In the genomic region with DNA sequence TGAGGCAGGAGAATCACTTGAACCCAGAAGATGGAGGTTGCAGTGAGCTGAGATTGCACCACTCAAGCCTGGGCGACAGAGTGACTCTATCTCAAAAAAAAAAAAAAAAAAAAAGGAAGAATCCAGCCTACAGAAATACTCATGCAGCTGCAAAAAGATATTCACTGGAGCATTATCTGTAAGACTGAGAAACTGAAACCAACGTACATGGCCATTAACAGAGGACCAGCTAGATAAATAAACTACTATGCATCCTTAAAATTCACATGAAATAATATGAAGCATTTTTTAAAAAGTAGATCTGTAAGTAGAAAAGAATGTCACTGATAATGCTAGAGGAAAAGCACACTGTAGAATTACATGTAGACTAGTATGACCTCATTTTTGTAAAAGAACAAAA, we compare ENCODE assay signal across 16 cellular contexts. TPM values are rescaled to one million over a fixed set of nuclear protein-coding genes. Genes with fewer than 3 reads are reported as not detected.
DNase-seq lines count a peak whose midpoint lies in the region; ATAC-seq, FAIRE-seq and TF ChIP-seq lines count a peak whose summit lies in the region.
"Had no signal": no experiment of that assay in that cellular context is flagged by ENCODE, and none has a peak within 500 bp of the region (broad histone marks: within the 10 kb centered on the region; RNA-seq: fewer than 3 reads in every experiment).

No MANE protein-coding gene starts in this region.

- no peaks in the 10 kb centered on the region for H3K9me3 ChIP-seq in GM12878 (replicated peaks; ENCODE audit: control insufficient read depth, insufficient read depth, low read length)
- H3K9me3 ChIP-seq in spleen = no peaks in the 10 kb centered on the region

- 0% methylated on average over 1 of the region's 2 CpGs for WGBS in GM12878 (ENCODE audit: insufficient coverage, insufficient replicate concordance, low lambda C conversion rate, missing lambda C conversion rate)
- WGBS in spleen, 5 donors = 24 to 46% (median 35%) methylated on average over 2 of the region's 2 CpGs

- H3K4me1 ChIP-seq in GM12878 (ENCODE audit: control insufficient read depth, insufficient read depth, low read length) (peaks cover 29% of the 10 kb centered on the region), spleen (peaks cover 13 to 98% (median 72%) of the 10 kb centered on the region in 6 donors)

- H3K4me2 ChIP-seq in GM12878 (ENCODE audit: control insufficient read depth, insufficient read depth) = peak overlapping the region; percentile 78

- SMC1A ChIA-PET in GM12878 (lab: Charles Lee; ENCODE audit: uncharacterized antibody, unreplicated experiment) = interaction anchor here (0.6 to 16.0 kb wide), 18 partner anchors 8 to 254 kb away, joined by 3 to 395 read pairs (median 4); a partner anchor contains a TSS

- no peak overlapping the region; the same call in 1 of the 2 replicates for H2AFZ ChIP-seq in GM12878 (ENCODE audit: control insufficient read depth, low read depth, low read length)

- H3K36me3 ChIP-seq in GM12878 (ENCODE audit: control insufficient read depth in 2 of 2, insufficient read depth in 2 of 2, low read length in 1 of 2) (no peaks in the 10 kb centered on the region), spleen (peaks cover 0 to 37% (median 0%) of the 10 kb centered on the region in 6 donors)

- H3K27ac ChIP-seq in GM12878 (ENCODE audit: control insufficient read depth, insufficient read depth) (peak overlapping the region; percentile 71), spleen (peak overlapping the region in 7 of 8 donors; percentile 41 to 92 (median 69))
- H3K27ac ChIP-seq: C4-2B had no signal

- RAD21 ChIA-PET in GM12878 (lab: Charles Lee; ENCODE audit: unreplicated experiment) = interaction anchor here (0.8 to 14.2 kb wide), 15 partner anchors 8 to 248 kb away, joined by 3 to 219 read pairs (median 5); a partner anchor contains a TSS

- TF ChIP-seq EP300 in GM12878 (IDR thresholded peaks at IDR 0.05; ENCODE audit: borderline replicate concordance in 1 of 2, control insufficient read depth in 1 of 2, low read depth in 2 of 2, low read length in 2 of 2) = no peak

- DNase-seq in MV-4-11 (lab: John Stamatoyannopoulos, UW) = peak; percentile 63
- DNase-seq in GM12878 (ENCODE audit: low read depth, low spot score) = no peak
- DNase-seq in spleen = no peak
- no peak for DNase-seq in effector CD8-positive, alpha-beta T cell (lab: John Stamatoyannopoulos, UW)
- no peak for DNase-seq in DMS 273 (lab: John Stamatoyannopoulos, UW; ENCODE audit: unreplicated experiment)
- DNase-seq: activated CD4-positive, alpha-beta T cell treated with anti-CD3 and anti-CD28 coated beads, Interleukin-2, amount 50 U/mL, for 1 hour; activated T-cell treated with anti-CD3 and anti-CD28 coated beads, Interleukin-2, amount 50 U/mL, for 72 hours; caudate nucleus; DMS79; NCI-H2171 had no signal

- no peaks in the 10 kb centered on the region for H3K27me3 ChIP-seq in GM12878 (replicated peaks in 1 of 2; ENCODE audit: control insufficient read depth in 2 of 2, insufficient read depth in 2 of 2, low read length in 1 of 2)
- no peaks in the 10 kb centered on the region for H3K27me3 ChIP-seq in spleen (replicated peaks in 1 of 7)

- ATAC-seq in GM12878 (peak; percentile 22), HG03432 (IDR thresholded peaks at IDR 0.05; ENCODE audit: unreplicated experiment) (no peak)
- ATAC-seq: activated T-cell treated with anti-CD3 and anti-CD28 coated beads, Interleukin-2, amount 50 U/mL, for 72 hours; Right ventricle myocardium inferior had no signal

- H4K20me1 ChIP-seq in GM12878 (ENCODE audit: control insufficient read depth, insufficient read depth) = no peaks in the 10 kb centered on the region

- CTCF ChIA-PET in GM12878 (lab: Yijun Ruan, JAX) = interaction anchor here (1.0 to 15.1 kb wide), 11 partner anchors 9 to 357 kb away, joined by 3 to 324 read pairs (median 10); no protein-coding TSS in a partner anchor

- intact Hi-C loops in GM12878 (cut with micrococcal nuclease; ENCODE audit: unreplicated experiment) = loop anchor here (1.0 to 2.0 kb wide), 2 partner anchors 11 to 21 kb away; no protein-coding TSS in a partner anchor
- intact Hi-C loops in spleen (cut with DNase I; ENCODE audit: low total_unique reads) = no loop called here

- peaks cover 54% of the 10 kb centered on the region for H3K79me2 ChIP-seq in GM12878 (ENCODE audit: control insufficient read depth, insufficient read depth, low read length)

- no TSS peak for BruUV-seq in GM12878 (replicated peaks; lab: Mats Ljungman, UMichigan)

- no peak for FAIRE-seq in GM12878 (lab: Jason Lieb, UNC)
- FAIRE-seq: frontal cortex, H54, HTR-8/SVneo had no signal

- no peak for TF ChIP-seq POLR2A in GM12878 (IDR thresholded peaks at IDR 0.05; ENCODE audit: low read depth, low read length)
- no peak for TF ChIP-seq POLR2A in spleen (IDR thresholded peaks at IDR 0.05)

- POLR2A ChIA-PET in GM12878 (lab: Charles Lee) = interaction anchor here (0.6 to 17.5 kb wide), 8 partner anchors 8 to 327 kb away, joined by 3 to 245 read pairs (median 6); no protein-coding TSS in a partner anchor

- H3K9ac ChIP-seq in GM12878 (ENCODE audit: control insufficient read depth, insufficient read depth, low read length) = peak overlapping the region; percentile 62

- TF ChIP-seq CTCF in GM12878 (IDR thresholded peaks at IDR 0.05 in 2 of 3, conservative IDR thresholded peaks at IDR 0.05 in 1 of 3; ENCODE audit: control insufficient read depth in 2 of 3, extremely low read depth in 1 of 3, insufficient read depth in 1 of 3, low read depth in 3 of 3, low read length in 3 of 3) (no peak), spleen (IDR thresholded peaks at IDR 0.05 in 8 of 11, conservative IDR thresholded peaks at IDR 0.05 in 3 of 11) (no peak)

- H3K4me3 ChIP-seq in GM12878 (peak overlapping the region; percentile 78), spleen (peak overlapping the region in 5 of 8 donors; percentile 4 to 64 (median 19))

- in situ Hi-C loops in GM12878 (cut with MboI) = no loop called here

- no peak for TF ChIP-seq RAD21 in GM12878 (IDR thresholded peaks at IDR 0.05; ENCODE audit: insufficient read depth, low read depth, low read length)

RNA-seq across cellular contexts. Expression of a gene that starts 3.5 kb away (rescaled TPM):
- total RNA-seq in GM12878 (2013; cell fraction: nucleolus; rRNA removed) = 64.8 and 70.2 TPM in 2 replicates
- total RNA-seq in GM12878 (2014; rRNA removed) (55.6 and 58.5 TPM in 2 replicates), GM12878 (2014; rRNA removed; fragmentation: Illumina TruSeq; extraction: Trizol) (38.5 and 39.7 TPM in 2 replicates), GM12878 (2021) (44.7 and 50.8 TPM in 2 replicates), spleen (100 to 1,000 TPM in 4 of 7 donors, 10 to 100 TPM in 3; 56.4 to 165 (median 112) TPM)
- 31.6 TPM for polyA plus RNA-seq in GM12878 (2011; ENCODE audit: low read depth)
- polyA plus RNA-seq in GM12878 (2011; rRNA removed) (58.6 and 79.2 TPM in 2 replicates), GM12878 (2014; fragmentation: Illumina TruSeq; extraction: Trizol) (64.3 and 65.1 TPM in 2 replicates), GM12878 (2014; fragmentation: Nextera tagmentation; extraction: Ambion mirVana) (10 to 100 TPM; 48.1 to 72.7 TPM), GM12878 (2014; rRNA removed) (53.5 and 60.2 TPM in 2 replicates), GM12878 (2016; fragmentation: Nextera tagmentation; extraction: Ambion mirVana) (10 to 100 TPM; 27.8 to 31.1 TPM), spleen (10 to 100 TPM; 34.2 to 46.5 (median 35.3) TPM)
- polyA plus RNA-seq in GM12878 (2011; cell fraction: cytosol; rRNA removed) = 81.8 and 100 TPM in 2 replicates
- 56.1 and 60.0 TPM in 2 replicates for polyA plus RNA-seq in GM12878 (2011; cell fraction: nucleus; rRNA removed)
- 29.4 and 38.4 TPM in 2 replicates for polyA plus RNA-seq in GM12878 (2012)
- polyA minus RNA-seq in GM12878 (2011; rRNA and poly(A)+ RNA removed) = 85.9 and 88.4 TPM in 2 replicates
- polyA minus RNA-seq in GM12878 (2011; cell fraction: cytosol; rRNA and poly(A)+ RNA removed) = 18.2 and 18.3 TPM in 2 replicates
- polyA minus RNA-seq in GM12878 (2011; cell fraction: nucleus; rRNA and poly(A)+ RNA removed) = 15.2 and 20.2 TPM in 2 replicates

RNA-seq across cellular contexts. Expression of a gene that starts 17.9 kb away (rescaled TPM):
- 21.8 and 22.3 TPM in 2 replicates for total RNA-seq in GM12878 (2013; cell fraction: nucleolus; rRNA removed)
- total RNA-seq in GM12878 (2014; rRNA removed) (102 and 143 TPM in 2 replicates), GM12878 (2014; rRNA removed; fragmentation: Illumina TruSeq; extraction: Trizol) (110 and 135 TPM in 2 replicates), GM12878 (2021) (193 and 208 TPM in 2 replicates), spleen (100 to 1,000 TPM in 1 of 7 donors, 10 to 100 TPM in 6; 55.2 to 111 (median 62.8) TPM)
- polyA plus RNA-seq in GM12878 (2011; ENCODE audit: low read depth) = 136 TPM
- polyA plus RNA-seq in GM12878 (2011; rRNA removed) (62.7 and 86.1 TPM in 2 replicates), GM12878 (2014; fragmentation: Illumina TruSeq; extraction: Trizol) (43.2 and 67.3 TPM in 2 replicates), GM12878 (2014; fragmentation: Nextera tagmentation; extraction: Ambion mirVana) (100 to 1,000 TPM in 1 of 2 experiments, 10 to 100 TPM in 1; 51.7 to 142 TPM), GM12878 (2014; rRNA removed) (172 and 212 TPM in 2 replicates), GM12878 (2016; fragmentation: Nextera tagmentation; extraction: Ambion mirVana) (100 to 1,000 TPM; 530 to 541 TPM), spleen (100 to 1,000 TPM in 2 of 3 donors, 10 to 100 TPM in 1; 88.8 to 138 (median 137) TPM)
- polyA plus RNA-seq in GM12878 (2011; cell fraction: cytosol; rRNA removed) = 51.4 and 58.7 TPM in 2 replicates
- polyA plus RNA-seq in GM12878 (2011; cell fraction: nucleus; rRNA removed) = 32.4 and 47.1 TPM in 2 replicates
- 113 and 144 TPM in 2 replicates for polyA plus RNA-seq in GM12878 (2012)
- polyA minus RNA-seq in GM12878 (2011; rRNA and poly(A)+ RNA removed) = 9.3 and 15.1 TPM in 2 replicates
- polyA minus RNA-seq in GM12878 (2011; cell fraction: cytosol; rRNA and poly(A)+ RNA removed) = 12.3 and 22.1 TPM in 2 replicates
- 7.9 and 18.8 TPM in 2 replicates for polyA minus RNA-seq in GM12878 (2011; cell fraction: nucleus; rRNA and poly(A)+ RNA removed)

RNA-seq across cellular contexts. Expression of a gene that starts 24.6 kb away (rescaled TPM):
- total RNA-seq in GM12878 (2013; cell fraction: nucleolus; rRNA removed) = 3.2 and 5.0 TPM in 2 replicates
- total RNA-seq in GM12878 (2014; rRNA removed) (0.38 and 0.85 TPM in 2 replicates), GM12878 (2014; rRNA removed; fragmentation: Illumina TruSeq; extraction: Trizol) (0.28 and 0.31 TPM in 2 replicates), GM12878 (2021) (1.1 and 1.8 TPM in 2 replicates), spleen (100 to 1,000 TPM in 1 of 7 donors, 10 to 100 TPM in 6; 42.6 to 126 (median 65.2) TPM)
- polyA plus RNA-seq in GM12878 (2011; ENCODE audit: low read depth) = 1.2 TPM
- polyA plus RNA-seq in GM12878 (2011; rRNA removed) (0.65 and 0.91 TPM in 2 replicates), GM12878 (2014; fragmentation: Illumina TruSeq; extraction: Trizol) (0.27 and 0.56 TPM in 2 replicates), GM12878 (2014; fragmentation: Nextera tagmentation; extraction: Ambion mirVana) (not detected), GM12878 (2014; rRNA removed) (1.8 and 1.9 TPM in 2 replicates), GM12878 (2016; fragmentation: Nextera tagmentation; extraction: Ambion mirVana) (under 1 TPM; 0.32 to 0.42 TPM), spleen (10 to 100 TPM in 2 of 3 donors, 1 to 10 TPM in 1; 6.6 to 30.8 (median 15.6) TPM)
- 1.8 and 2.0 TPM in 2 replicates for polyA plus RNA-seq in GM12878 (2011; cell fraction: cytosol; rRNA removed)
- 7.5 and 8.2 TPM in 2 replicates for polyA plus RNA-seq in GM12878 (2011; cell fraction: nucleus; rRNA removed)
- 0.46 and 0.59 TPM in 2 replicates for polyA plus RNA-seq in GM12878 (2012)
- 0.15 and 0.26 TPM in 2 replicates for polyA minus RNA-seq in GM12878 (2011; rRNA and poly(A)+ RNA removed)
- not detected in 2 replicates for polyA minus RNA-seq in GM12878 (2011; cell fraction: cytosol; rRNA and poly(A)+ RNA removed)
- polyA minus RNA-seq in GM12878 (2011; cell fraction: nucleus; rRNA and poly(A)+ RNA removed) = 0.57 and 1.1 TPM in 2 replicates

RNA-seq across cellular contexts. Expression of a gene that starts 45.3 kb away (rescaled TPM):
- 115 and 118 TPM in 2 replicates for total RNA-seq in GM12878 (2013; cell fraction: nucleolus; rRNA removed)
- total RNA-seq in GM12878 (2014; rRNA removed) (289 and 292 TPM in 2 replicates), GM12878 (2014; rRNA removed; fragmentation: Illumina TruSeq; extraction: Trizol) (115 and 126 TPM in 2 replicates), GM12878 (2021) (156 and 166 TPM in 2 replicates), spleen (100 to 1,000 TPM in 6 of 7 donors, 10 to 100 TPM in 1; 88.6 to 133 (median 110) TPM)
- 174 TPM for polyA plus RNA-seq in GM12878 (2011; ENCODE audit: low read depth)
- polyA plus RNA-seq in GM12878 (2011; rRNA removed) (197 and 256 TPM in 2 replicates), GM12878 (2014; fragmentation: Illumina TruSeq; extraction: Trizol) (214 and 224 TPM in 2 replicates), GM12878 (2014; fragmentation: Nextera tagmentation; extraction: Ambion mirVana) (100 to 1,000 TPM; 110 to 116 TPM), GM12878 (2014; rRNA removed) (264 and 284 TPM in 2 replicates), GM12878 (2016; fragmentation: Nextera tagmentation; extraction: Ambion mirVana) (100 to 1,000 TPM; 105 to 115 TPM), spleen (100 to 1,000 TPM in 1 of 3 donors, 10 to 100 TPM in 2; 73.5 to 110 (median 96.2) TPM)
- 283 and 304 TPM in 2 replicates for polyA plus RNA-seq in GM12878 (2011; cell fraction: cytosol; rRNA removed)
- polyA plus RNA-seq in GM12878 (2011; cell fraction: nucleus; rRNA removed) = 405 and 422 TPM in 2 replicates
- polyA plus RNA-seq in GM12878 (2012) = 186 and 187 TPM in 2 replicates
- 190 and 233 TPM in 2 replicates for polyA minus RNA-seq in GM12878 (2011; rRNA and poly(A)+ RNA removed)
- polyA minus RNA-seq in GM12878 (2011; cell fraction: cytosol; rRNA and poly(A)+ RNA removed) = 56.3 and 63.2 TPM in 2 replicates
- polyA minus RNA-seq in GM12878 (2011; cell fraction: nucleus; rRNA and poly(A)+ RNA removed) = 118 and 176 TPM in 2 replicates

RNA-seq across cellular contexts. Expression of a gene that starts 59.8 kb away (rescaled TPM):
- 43.0 and 46.7 TPM in 2 replicates for total RNA-seq in GM12878 (2013; cell fraction: nucleolus; rRNA removed)
- total RNA-seq in GM12878 (2014; rRNA removed) (16.7 and 17.8 TPM in 2 replicates), GM12878 (2014; rRNA removed; fragmentation: Illumina TruSeq; extraction: Trizol) (10.5 and 13.5 TPM in 2 replicates), GM12878 (2021) (51.5 and 56.9 TPM in 2 replicates), spleen (100 to 1,000 TPM in 6 of 7 donors, 10 to 100 TPM in 1; 99.6 to 205 (median 110) TPM)
- 23.9 TPM for polyA plus RNA-seq in GM12878 (2011; ENCODE audit: low read depth)
- polyA plus RNA-seq in GM12878 (2011; rRNA removed) (7.9 and 20.4 TPM in 2 replicates), GM12878 (2014; fragmentation: Illumina TruSeq; extraction: Trizol) (8.3 and 24.5 TPM in 2 replicates), GM12878 (2014; fragmentation: Nextera tagmentation; extraction: Ambion mirVana) (1 to 10 TPM; 3.0 TPM), GM12878 (2014; rRNA removed) (21.4 and 23.0 TPM in 2 replicates), GM12878 (2016; fragmentation: Nextera tagmentation; extraction: Ambion mirVana) (10 to 100 TPM; 43.8 to 53.7 TPM), spleen (10 to 100 TPM in 1 of 3 donors, 1 to 10 TPM in 2; 7.9 to 22.3 (median 8.9) TPM)
- polyA plus RNA-seq in GM12878 (2011; cell fraction: cytosol; rRNA removed) = 30.1 and 31.1 TPM in 2 replicates
- polyA plus RNA-seq in GM12878 (2011; cell fraction: nucleus; rRNA removed) = 57.3 and 57.9 TPM in 2 replicates
- 47.1 and 60.2 TPM in 2 replicates for polyA plus RNA-seq in GM12878 (2012)
- polyA minus RNA-seq in GM12878 (2011; rRNA and poly(A)+ RNA removed) = 43.4 and 68.8 TPM in 2 replicates
- 30.1 and 34.1 TPM in 2 replicates for polyA minus RNA-seq in GM12878 (2011; cell fraction: cytosol; rRNA and poly(A)+ RNA removed)
- 24.3 and 36.3 TPM in 2 replicates for polyA minus RNA-seq in GM12878 (2011; cell fraction: nucleus; rRNA and poly(A)+ RNA removed)

Comparison
In these comparisons a context has a peak if more than half of its experiments do, and no peak if none do; other contexts are left out.
1. RNA of a gene that starts 24.6 kb away (total RNA-seq): 42.6 to 126 TPM in spleen; 0.28 to 5.0 TPM in GM12878; every median in the first group is over 4 times any median in the second.